15 cellular contexts compared by ENCODE assay signal in genomic region chr3:38634133-38634532, GRCh38. TPM values are rescaled to one million over a fixed set of nuclear protein-coding genes. Genes with fewer than 3 reads are reported as not detected.
DNase-seq lines count a peak whose midpoint lies in the region; ATAC-seq and TF ChIP-seq lines count a peak whose summit lies in the region.
"Had no signal": no experiment of that assay in that cellular context is flagged by ENCODE, and none has a peak within 500 bp of the region (broad histone marks: within the 10 kb centered on the region; RNA-seq: fewer than 3 reads in every experiment).

No MANE protein-coding gene starts in this region.

- ATAC-seq in upper lobe of left lung (ENCODE audit: low FRiP score in 2 of 2) (no peak), GM21529 (IDR thresholded peaks at IDR 0.05; ENCODE audit: unreplicated experiment) (no peak)

- DNase-seq in AG08396 (ENCODE audit: low spot score) (peak; percentile 81), HT1080 (ENCODE audit: low read depth) (peak; percentile 89), astrocyte of the hippocampus (ENCODE audit: low read depth, low spot score) (peak; percentile 81), kidney epithelial cell (ENCODE audit: low read depth) (peak; percentile 41), upper lobe of left lung (no peak), SIG-M5 treated with dmso at 0.1 percent for 504 hours (lab: John Stamatoyannopoulos, UW; ENCODE audit: unreplicated experiment) (no peak)
- no peak for DNase-seq in stimulated activated CD4-positive, alpha-beta T cell treated with anti-CD3 and anti-CD28 coated beads, Interleukin-12 subunit alpha, Interleukin-12 subunit beta, amount 100 ng/mL, for 4 hours
- DNase-seq: activated CD4-positive, alpha-beta T cell treated with anti-CD3 and anti-CD28 coated beads, Interleukin-2, amount 50 U/mL, for 4 hours; activated gamma-delta T cell; NCI-H1436 treated with DMSO at 0.1 percent for 48 hours; stimulated activated CD8-positive, alpha-beta memory T cell treated with anti-CD3 and anti-CD28 coated beads, Interleukin-4, amount 100 ng/mL, for 48 hours; uterus had no signal

- H3K4me3 ChIP-seq in kidney epithelial cell (ENCODE audit: low read depth, low read length): no peak overlapping the region
- H3K4me3 ChIP-seq in upper lobe of left lung: no peak overlapping the region
- H3K4me3 ChIP-seq: uterus had no signal

- H3K36me3 ChIP-seq in kidney epithelial cell (ENCODE audit: control insufficient read depth, insufficient read depth, low read length) (no peaks in the 10 kb centered on the region), upper lobe of left lung (no peaks in the 10 kb centered on the region)
- H3K36me3 ChIP-seq: uterus had no signal

- TF ChIP-seq EP300 in upper lobe of left lung (IDR thresholded peaks at IDR 0.05): no peak

- TF ChIP-seq CTCF in kidney epithelial cell (IDR thresholded peaks at IDR 0.05; ENCODE audit: insufficient read depth, low read length, poor library complexity, severe bottlenecking) (no peak), upper lobe of left lung (IDR thresholded peaks at IDR 0.05) (no peak)

- H3K27ac ChIP-seq in upper lobe of left lung: no peak overlapping the region
- H3K27ac ChIP-seq: HL-60, uterus had no signal

- H3K27me3 ChIP-seq in kidney epithelial cell (ENCODE audit: control insufficient read depth, insufficient read depth, low read length) (no peaks in the 10 kb centered on the region), upper lobe of left lung (no peaks in the 10 kb centered on the region)
- H3K27me3 ChIP-seq: uterus had no signal

- no peak for TF ChIP-seq POLR2A in upper lobe of left lung (IDR thresholded peaks at IDR 0.05)

- 53 to 56% methylated on average over 9 of the region's 11 CpGs for WGBS in upper lobe of left lung, 2 donors

- no peaks in the 10 kb centered on the region for H3K4me1 ChIP-seq in upper lobe of left lung
- H3K4me1 ChIP-seq: uterus had no signal

- H3K9me3 ChIP-seq in upper lobe of left lung: no peaks in the 10 kb centered on the region
- H3K9me3 ChIP-seq: uterus had no signal

RNA-seq across cellular contexts. Expression of gene SCN5A, which starts 15.4 kb away (rescaled TPM):
- 5.9 and 6.5 TPM in 2 replicates for total RNA-seq in HT1080 (2014; rRNA removed; shearing (Covaris generic))
- 2.0 and 3.5 TPM in 2 replicates for polyA plus RNA-seq in HT1080 (2015; cell fraction: cytosol; rRNA removed)
- 1.9 and 2.9 TPM in 2 replicates for polyA plus RNA-seq in HT1080 (2015; cell fraction: nucleus; rRNA removed)
- total RNA-seq in kidney epithelial cell (3.8 and 6.4 TPM in 2 replicates), upper lobe of left lung (under 1 TPM in 5 of 6 donors, not detected in 1; under 0.01 to 0.30 (median 0.10) TPM)
- total RNA-seq: T-helper 1 cell treated with Interleukin-12 subunit alpha and Interleukin-12 subunit beta and Interleukin-4 antibody, amounts not matched to agents 30 ng/mL and 1 ng/mL, for 36 hours had no signal

Comparison
In these comparisons a context has a peak if more than half of its experiments do, and no peak if none do; other contexts are left out.
1. DNase-seq: peak in AG08396 (single experiment), HT1080 (single experiment), astrocyte of the hippocampus (single experiment) and kidney epithelial cell (single experiment); none in upper lobe of left lung (0 of 2), stimulated activated CD4-positive, alpha-beta T cell treated with anti-CD3 and anti-CD28 coated beads, Interleukin-12 subunit alpha, Interleukin-12 subunit beta, amount 100 ng/mL, for 4 hours (single experiment) and SIG-M5 treated with dmso at 0.1 percent for 504 hours (single experiment).